In genomic region chr17:38907930-38908675, GRCh38 we compare ENCODE assay signal across 14 cellular contexts. TPM values are rescaled to one million over a fixed set of nuclear protein-coding genes. Genes with fewer than 3 reads are reported as not detected.
DNase-seq lines count a peak whose midpoint lies in the region; ATAC-seq, FAIRE-seq and TF ChIP-seq lines count a peak whose summit lies in the region.
"Had no signal": no experiment of that assay in that cellular context is flagged by ENCODE, and none has a peak within 500 bp of the region (broad histone marks: within the 10 kb centered on the region; RNA-seq: fewer than 3 reads in every experiment).

No MANE protein-coding gene starts in this region.

- DNase-seq in GM06990 (ENCODE audit: extremely low read depth, insufficient read length) (no peak), small intestine (no peak), hepatic stellate cell (ENCODE audit: low spot score) (no peak)
- no peak for DNase-seq in activated T-helper 1 cell treated with anti-CD3 and anti-CD28 coated beads, Interleukin-12 subunit alpha, Interleukin-12 subunit beta, Interleukin-2, Interleukin-4 antibody, amounts not matched to agents 30 ng/mL and 10 ng/mL and 1 ng/mL, durations not matched to agents 14 hours and 24 hours and 36 hours (ENCODE audit: low spot score)
- no peak for DNase-seq in stimulated activated CD4-positive, alpha-beta T cell treated with anti-CD3 and anti-CD28 coated beads, Interleukin-1b, Interleukin-23, amount 100 ng/mL, for 48 hours
- DNase-seq: activated CD4-positive, alpha-beta T cell treated with anti-CD3 and anti-CD28 coated beads, Interleukin-2, amount 50 U/mL, for 1 hour; DMS 273 treated with DMSO at 0.1 percent for 48 hours; SHP77 treated with DMSO at 0.1 percent for 48 hours; stimulated activated naive CD4-positive, alpha-beta T cell treated with Interleukin-2 at 50 U/mL for 16 hours had no signal

- H3K4me1 ChIP-seq in iPS-18a (ENCODE audit: control insufficient read depth, low read depth, low read length) = peaks cover 5% of the 10 kb centered on the region
- H3K4me1 ChIP-seq in small intestine (ENCODE audit: control insufficient read depth in 2 of 2, insufficient read depth in 1 of 2, low read depth in 1 of 2, low read length in 1 of 2) = peaks cover 5 to 13% of the 10 kb centered on the region in 2 donors

- H3K27ac ChIP-seq in iPS-18a (ENCODE audit: low read length) (no peak overlapping the region), small intestine (ENCODE audit: low read depth in 1 of 2, low read length in 1 of 2) (peak overlapping the region; percentile 15 to 57)

- TF ChIP-seq CTCF in GM06990 (IDR thresholded peaks at IDR 0.05; ENCODE audit: insufficient read depth, low read length, poor library complexity, severe bottlenecking) = peak; percentile 34

- peaks cover 8% of the 10 kb centered on the region for H3K4me1 Mint-ChIP-seq in activated T-helper 1 cell treated with anti-CD3 and anti-CD28 coated beads, Interleukin-12 subunit alpha, Interleukin-12 subunit beta, Interleukin-2, Interleukin-4 antibody, amounts not matched to agents 30 ng/mL and 10 ng/mL and 1 ng/mL, durations not matched to agents 14 hours and 24 hours and 36 hours (ENCODE audit: low read depth)

- H3K9me3 ChIP-seq in iPS-18a (ENCODE audit: control insufficient read depth, low read depth, low read length) (no peaks in the 10 kb centered on the region), small intestine (ENCODE audit: control insufficient read depth, low read depth) (no peaks in the 10 kb centered on the region)

- H3K4me3 ChIP-seq in GM06990 (replicated peaks; ENCODE audit: low read depth, low read length) = peak overlapping the region; percentile 24; the same call in 1 of the 2 replicates
- H3K4me3 ChIP-seq in iPS-18a (ENCODE audit: low read length) = no peak overlapping the region
- H3K4me3 ChIP-seq in small intestine (ENCODE audit: low read depth in 1 of 2, low read length in 2 of 2) = no peak overlapping the region

- H3K27me3 ChIP-seq in GM06990 (replicated peaks; ENCODE audit: control insufficient read depth, insufficient read depth, low read length) = no peaks in the 10 kb centered on the region
- H3K27me3 ChIP-seq in iPS-18a (ENCODE audit: control insufficient read depth, insufficient read depth, low read length) = no peaks in the 10 kb centered on the region
- H3K27me3 ChIP-seq in small intestine (ENCODE audit: control insufficient read depth in 2 of 2, insufficient read depth in 2 of 2, low read length in 2 of 2) = no peaks in the 10 kb centered on the region

- H3K9me3 Mint-ChIP-seq in activated T-helper 1 cell treated with anti-CD3 and anti-CD28 coated beads, Interleukin-12 subunit alpha, Interleukin-12 subunit beta, Interleukin-2, Interleukin-4 antibody, amounts not matched to agents 30 ng/mL and 10 ng/mL and 1 ng/mL, durations not matched to agents 14 hours and 24 hours and 36 hours = no peaks in the 10 kb centered on the region

- peaks cover 21% of the 10 kb centered on the region for H3K36me3 ChIP-seq in GM06990 (ENCODE audit: control insufficient read depth, insufficient read depth, low read length)
- peaks cover 10% of the 10 kb centered on the region for H3K36me3 ChIP-seq in iPS-18a (ENCODE audit: control insufficient read depth, low read depth, low read length)
- H3K36me3 ChIP-seq in small intestine (ENCODE audit: control insufficient read depth in 2 of 2, insufficient read depth in 2 of 2, low read length in 2 of 2) = peaks cover 8 to 16% of the 10 kb centered on the region in 2 donors

- ATAC-seq in GM19397 (IDR thresholded peaks at IDR 0.05; ENCODE audit: unreplicated experiment) = no peak
- ATAC-seq in HG03354 (IDR thresholded peaks at IDR 0.05; ENCODE audit: poor library complexity, severe bottlenecking, unreplicated experiment) = no peak

- H3K27me3 Mint-ChIP-seq in activated T-helper 1 cell treated with anti-CD3 and anti-CD28 coated beads, Interleukin-12 subunit alpha, Interleukin-12 subunit beta, Interleukin-2, Interleukin-4 antibody, amounts not matched to agents 30 ng/mL and 10 ng/mL and 1 ng/mL, durations not matched to agents 14 hours and 24 hours and 36 hours (ENCODE audit: insufficient read depth) = no peaks in the 10 kb centered on the region

- intact Hi-C loops in activated T-helper 1 cell treated with anti-CD3 and anti-CD28 coated beads, Interleukin-12 subunit alpha, Interleukin-12 subunit beta, Interleukin-2, Interleukin-4 antibody, amounts not matched to agents 30 ng/mL and 10 ng/mL and 1 ng/mL, durations not matched to agents 14 hours and 24 hours and 36 hours (cut with micrococcal nuclease) = no loop called here

- no peak overlapping the region for H3K4me3 Mint-ChIP-seq in activated T-helper 1 cell treated with anti-CD3 and anti-CD28 coated beads, Interleukin-12 subunit alpha, Interleukin-12 subunit beta, Interleukin-2, Interleukin-4 antibody, amounts not matched to agents 30 ng/mL and 10 ng/mL and 1 ng/mL, durations not matched to agents 14 hours and 24 hours and 36 hours

- WGBS in small intestine, 3 donors = 65 to 73% (median 67%) methylated on average over 14 to 15 of the region's 15 CpGs

- H3K36me3 Mint-ChIP-seq in activated T-helper 1 cell treated with anti-CD3 and anti-CD28 coated beads, Interleukin-12 subunit alpha, Interleukin-12 subunit beta, Interleukin-2, Interleukin-4 antibody, amounts not matched to agents 30 ng/mL and 10 ng/mL and 1 ng/mL, durations not matched to agents 14 hours and 24 hours and 36 hours (ENCODE audit: low read depth) = peaks cover 23% of the 10 kb centered on the region

- peak overlapping the region; percentile 58 for H3K27ac Mint-ChIP-seq in activated T-helper 1 cell treated with anti-CD3 and anti-CD28 coated beads, Interleukin-12 subunit alpha, Interleukin-12 subunit beta, Interleukin-2, Interleukin-4 antibody, amounts not matched to agents 30 ng/mL and 10 ng/mL and 1 ng/mL, durations not matched to agents 14 hours and 24 hours and 36 hours

- FAIRE-seq in small intestine (lab: Jason Lieb, UNC) = no peak

- H3K9ac ChIP-seq in iPS-18a (ENCODE audit: low read length) = peak overlapping the region; percentile 20

RNA-seq across cellular contexts. Expression of gene LASP1, which starts 38.2 kb away (rescaled TPM):
- 133 and 135 TPM in 2 replicates for total RNA-seq in activated T-helper 1 cell treated with anti-CD3 and anti-CD28 coated beads, Interleukin-12 subunit alpha, Interleukin-12 subunit beta, Interleukin-2, Interleukin-4 antibody, amounts not matched to agents 30 ng/mL and 10 ng/mL and 1 ng/mL, durations not matched to agents 14 hours and 24 hours and 36 hours
- 100 to 1,000 TPM; 152 to 257 (median 213) TPM for polyA plus RNA-seq in small intestine

RNA-seq across cellular contexts. Expression of gene RPL23, which starts 54.6 kb away (rescaled TPM):
- 1,847 and 1,871 TPM in 2 replicates for total RNA-seq in activated T-helper 1 cell treated with anti-CD3 and anti-CD28 coated beads, Interleukin-12 subunit alpha, Interleukin-12 subunit beta, Interleukin-2, Interleukin-4 antibody, amounts not matched to agents 30 ng/mL and 10 ng/mL and 1 ng/mL, durations not matched to agents 14 hours and 24 hours and 36 hours
- 1,000 to 10,000 TPM; 1,251 to 3,207 (median 2,524) TPM for polyA plus RNA-seq in small intestine

RNA-seq across cellular contexts. Expression of gene FBXO47, which starts 59.1 kb away (rescaled TPM):
- total RNA-seq in activated T-helper 1 cell treated with anti-CD3 and anti-CD28 coated beads, Interleukin-12 subunit alpha, Interleukin-12 subunit beta, Interleukin-2, Interleukin-4 antibody, amounts not matched to agents 30 ng/mL and 10 ng/mL and 1 ng/mL, durations not matched to agents 14 hours and 24 hours and 36 hours = 0.08 TPM in 1 of 2 replicates, not detected in the other
- under 1 TPM in 1 of 3 donors, not detected in 2; 0.01 TPM for polyA plus RNA-seq in small intestine
- total RNA-seq: aorta, lung microvascular endothelial cell had no signal
- polyA plus RNA-seq: aorta had no signal
